In the genomic region with DNA sequence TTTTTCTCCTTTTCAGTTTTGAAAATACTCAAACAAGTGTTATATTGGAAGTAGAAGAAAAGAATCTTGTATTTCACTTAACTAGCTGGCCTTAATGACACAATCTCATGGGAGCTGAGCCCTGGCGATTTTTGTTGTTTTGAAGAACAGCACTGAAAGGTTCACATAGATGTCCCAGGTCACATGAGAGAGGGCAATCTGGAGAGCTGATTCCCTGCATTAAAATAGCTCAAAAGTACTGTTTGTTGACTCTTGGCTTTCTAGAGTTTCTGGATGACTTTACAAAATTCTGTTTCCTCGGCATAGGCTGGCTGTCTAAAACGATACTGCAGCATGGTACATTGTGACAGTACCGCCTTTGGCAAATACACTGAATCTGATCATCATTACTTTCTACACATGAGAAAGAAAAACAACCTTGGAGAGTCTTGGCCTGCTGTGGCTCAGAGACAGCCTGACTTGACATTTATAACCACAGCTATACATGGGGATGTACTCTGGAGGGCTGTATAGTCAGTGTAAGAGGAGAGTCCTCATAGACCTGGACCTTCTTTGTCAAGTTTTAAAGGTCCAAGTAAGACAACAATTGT, we compare ENCODE assay signal across 17 cellular contexts.
DNase-seq lines count a peak whose midpoint lies in the region; ATAC-seq and TF ChIP-seq lines count a peak whose summit lies in the region.
"Had no signal": no experiment of that assay in that cellular context is flagged by ENCODE, and none has a peak within 500 bp of the region (broad histone marks: within the 10 kb centered on the region; RNA-seq: fewer than 3 reads in every experiment).

No MANE protein-coding gene starts in this region.

- peak overlapping the region; percentile 52 to 70 (median 58) for H3K4me3 ChIP-seq in esophagus muscularis mucosa
- H3K4me3 ChIP-seq in thyroid gland (replicated peaks in 1 of 3) = no peak overlapping the region
- H3K4me3 ChIP-seq: SJSA1 had no signal

- POLR2A ChIA-PET in WTC11 (lab: Charles Lee) = interaction anchor here (0.5 kb wide), 1 partner anchor 37 kb away, joined by 3 read pairs; no protein-coding TSS in a partner anchor

- H3K27ac Mint-ChIP-seq in WTC11 (peak overlapping the region; percentile 9), mesothelial cell of epicardium (peak overlapping the region; percentile 93)
- H3K27ac Mint-ChIP-seq: activated CD4-positive, alpha-beta T cell treated with anti-CD3 and anti-CD28 coated beads, Interleukin-2, amount 10 ng/mL, durations not matched to agents 7 days and 5 days; activated T-cell treated with anti-CD3 and anti-CD28 coated beads, Interleukin-2, amount 50 U/mL, for 24 hours; B cell had no signal

- no peak for TF ChIP-seq EP300 in esophagus muscularis mucosa (IDR thresholded peaks at IDR 0.05)

- WGBS in esophagus muscularis mucosa = 70% methylated on average over 4 of the region's 4 CpGs
- WGBS in thyroid gland, 2 donors = 34 to 46% methylated on average over 4 of the region's 4 CpGs

- H3K36me3 ChIP-seq in esophagus muscularis mucosa = peaks cover 0 to 69% (median 13%) of the 10 kb centered on the region in 4 donors
- peaks cover 15 to 28% of the 10 kb centered on the region in 2 donors for H3K36me3 ChIP-seq in thyroid gland
- H3K36me3 ChIP-seq: SJSA1 had no signal

- ATAC-seq in WTC11 (no peak), HG03565 (IDR thresholded peaks at IDR 0.05; ENCODE audit: unreplicated experiment) (no peak), GM18498 (IDR thresholded peaks at IDR 0.05; ENCODE audit: unreplicated experiment) (no peak), HG03439 (IDR thresholded peaks at IDR 0.05; ENCODE audit: unreplicated experiment) (no peak), HG03342 (IDR thresholded peaks at IDR 0.05; ENCODE audit: unreplicated experiment) (no peak)

- TF ChIP-seq CTCF in WTC11 (IDR thresholded peaks at IDR 0.05) (no peak), esophagus muscularis mucosa (IDR thresholded peaks at IDR 0.05) (no peak), mesothelial cell of epicardium (IDR thresholded peaks at IDR 0.05; ENCODE audit: unreplicated experiment) (no peak), thyroid gland (IDR thresholded peaks at IDR 0.05) (no peak)

- H3K27me3 Mint-ChIP-seq in WTC11 (ENCODE audit: low read depth) = no peaks in the 10 kb centered on the region
- H3K27me3 Mint-ChIP-seq in mesothelial cell of epicardium (ENCODE audit: low read depth) = peaks cover 1% of the 10 kb centered on the region

- H3K9me3 ChIP-seq in esophagus muscularis mucosa (no peaks in the 10 kb centered on the region), thyroid gland (no peaks in the 10 kb centered on the region)
- H3K9me3 ChIP-seq: SJSA1 had no signal

- H3K4me1 ChIP-seq in esophagus muscularis mucosa = peaks cover 22 to 54% (median 28%) of the 10 kb centered on the region in 4 donors
- peaks cover 28 to 30% of the 10 kb centered on the region in 2 donors for H3K4me1 ChIP-seq in thyroid gland

- CTCF ChIA-PET in WTC11 (lab: Charles Lee) = interaction anchor here (1.2 kb wide), 1 partner anchor 367 kb away, joined by 3 read pairs; no protein-coding TSS in a partner anchor

- H3K36me3 Mint-ChIP-seq in WTC11 (no peaks in the 10 kb centered on the region), mesothelial cell of epicardium (no peaks in the 10 kb centered on the region)

- no peaks in the 10 kb centered on the region for H3K9me3 Mint-ChIP-seq in WTC11
- no peaks in the 10 kb centered on the region for H3K9me3 Mint-ChIP-seq in mesothelial cell of epicardium
- H3K9me3 Mint-ChIP-seq: activated CD4-positive, alpha-beta T cell treated with anti-CD3 and anti-CD28 coated beads, Interleukin-2, amount 10 ng/mL, durations not matched to agents 7 days and 5 days; activated T-cell treated with anti-CD3 and anti-CD28 coated beads, Interleukin-2, amount 50 U/mL, for 24 hours had no signal

- H3K4me3 Mint-ChIP-seq in WTC11 (no peak overlapping the region), mesothelial cell of epicardium (no peak overlapping the region)
- H3K4me3 Mint-ChIP-seq: activated CD4-positive, alpha-beta T cell treated with anti-CD3 and anti-CD28 coated beads, Interleukin-2, amount 10 ng/mL, durations not matched to agents 7 days and 5 days; activated T-cell treated with anti-CD3 and anti-CD28 coated beads, Interleukin-2, amount 50 U/mL, for 24 hours; B cell had no signal

- H3K27ac ChIP-seq in esophagus muscularis mucosa (replicated peaks in 1 of 4) (peak overlapping the region; percentile 75 to 79 (median 78)), thyroid gland (peak overlapping the region; percentile 71 to 81 (median 79))
- H3K27ac ChIP-seq: SJSA1 had no signal

- H3K4me1 Mint-ChIP-seq in WTC11 (peaks cover 74% of the 10 kb centered on the region), mesothelial cell of epicardium (peaks cover 47% of the 10 kb centered on the region)
- H3K4me1 Mint-ChIP-seq: activated CD4-positive, alpha-beta T cell treated with anti-CD3 and anti-CD28 coated beads, Interleukin-2, amount 10 ng/mL, durations not matched to agents 7 days and 5 days; B cell had no signal

- H3K27me3 ChIP-seq in esophagus muscularis mucosa (no peaks in the 10 kb centered on the region), thyroid gland (no peaks in the 10 kb centered on the region)
- H3K27me3 ChIP-seq: SJSA1 had no signal

- DNase-seq in WTC11 (ENCODE audit: low spot score) (no peak), esophagus muscularis mucosa (ENCODE audit: extremely low spot score) (no peak), mesothelial cell of epicardium (ENCODE audit: low spot score in 2 of 2, unreplicated experiment in 2 of 2) (no peak), thyroid gland (peak; percentile 48 to 50)
- DNase-seq: activated CD4-positive, alpha-beta T cell treated with anti-CD3 and anti-CD28 coated beads, Interleukin-2, amount 10 ng/mL, durations not matched to agents 7 days and 5 days; activated T-cell treated with anti-CD3 and anti-CD28 coated beads, Interleukin-2, amount 50 U/mL, for 24 hours; DMS 273 treated with DMSO at 0.1 percent for 48 hours; Kasumi-1; NCI-H146; NCI-H446 treated with DMSO at 0.1 percent for 48 hours; T-helper 9 cell had no signal

- TF ChIP-seq POLR2A in esophagus muscularis mucosa (IDR thresholded peaks at IDR 0.05; ENCODE audit: low read depth) (no peak), thyroid gland (IDR thresholded peaks at IDR 0.05) (no peak)

- intact Hi-C loops in esophagus muscularis mucosa (cut with DNase I) (loop anchor here (5.0 to 10.0 kb wide), 2 partner anchors 82 to 480 kb away; no protein-coding TSS in a partner anchor), thyroid gland (cut with DNase I) (loop anchor here (10.0 kb wide), 1 partner anchor 130 kb away; no protein-coding TSS in a partner anchor)

TF ChIP-seq in WTC11, 78 proteins besides CTCF, POLR2A, EP300 and RAD21 (continues in another document):
- TF ChIP-seq, protein P1, sequence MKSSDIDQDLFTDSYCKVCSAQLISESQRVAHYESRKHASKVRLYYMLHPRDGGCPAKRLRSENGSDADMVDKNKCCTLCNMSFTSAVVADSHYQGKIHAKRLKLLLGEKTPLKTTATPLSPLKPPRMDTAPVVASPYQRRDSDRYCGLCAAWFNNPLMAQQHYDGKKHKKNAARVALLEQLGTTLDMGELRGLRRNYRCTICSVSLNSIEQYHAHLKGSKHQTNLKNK (CRISPR knock-in tag; IDR thresholded peaks at IDR 0.05) = no peak
- TF ChIP-seq ZBTB21 (CRISPR knock-in tag; IDR thresholded peaks at IDR 0.05; ENCODE audit: borderline replicate concordance) (no peak), USF1 (CRISPR knock-in tag; IDR thresholded peaks at IDR 0.05) (no peak), RELA (CRISPR knock-in tag; IDR thresholded peaks at IDR 0.05; ENCODE audit: borderline replicate concordance) (no peak), SMAD4 (CRISPR knock-in tag; IDR thresholded peaks at IDR 0.05) (no peak), STAT6 (CRISPR knock-in tag; conservative IDR thresholded peaks at IDR 0.05; ENCODE audit: low read depth) (no peak), FOXK1 (CRISPR knock-in tag; IDR thresholded peaks at IDR 0.05) (no peak), JAZF1 (CRISPR knock-in tag; IDR thresholded peaks at IDR 0.05) (no peak), ZNF232 (CRISPR knock-in tag; IDR thresholded peaks at IDR 0.05) (no peak), ESRRA (CRISPR knock-in tag; IDR thresholded peaks at IDR 0.05; ENCODE audit: borderline replicate concordance) (no peak), E2F4 (CRISPR knock-in tag; IDR thresholded peaks at IDR 0.05; ENCODE audit: borderline replicate concordance, low read depth) (no peak)

Comparison
In these comparisons a context has a peak if more than half of its experiments do, and no peak if none do; other contexts are left out.
1. DNase-seq: peak in thyroid gland (2 of 2); none in WTC11 (single experiment), esophagus muscularis mucosa (single experiment) and mesothelial cell of epicardium (0 of 2).
2. H3K4me3 ChIP-seq: peak in esophagus muscularis mucosa (4 of 4); none in thyroid gland (0 of 3).